In the genomic region with DNA sequence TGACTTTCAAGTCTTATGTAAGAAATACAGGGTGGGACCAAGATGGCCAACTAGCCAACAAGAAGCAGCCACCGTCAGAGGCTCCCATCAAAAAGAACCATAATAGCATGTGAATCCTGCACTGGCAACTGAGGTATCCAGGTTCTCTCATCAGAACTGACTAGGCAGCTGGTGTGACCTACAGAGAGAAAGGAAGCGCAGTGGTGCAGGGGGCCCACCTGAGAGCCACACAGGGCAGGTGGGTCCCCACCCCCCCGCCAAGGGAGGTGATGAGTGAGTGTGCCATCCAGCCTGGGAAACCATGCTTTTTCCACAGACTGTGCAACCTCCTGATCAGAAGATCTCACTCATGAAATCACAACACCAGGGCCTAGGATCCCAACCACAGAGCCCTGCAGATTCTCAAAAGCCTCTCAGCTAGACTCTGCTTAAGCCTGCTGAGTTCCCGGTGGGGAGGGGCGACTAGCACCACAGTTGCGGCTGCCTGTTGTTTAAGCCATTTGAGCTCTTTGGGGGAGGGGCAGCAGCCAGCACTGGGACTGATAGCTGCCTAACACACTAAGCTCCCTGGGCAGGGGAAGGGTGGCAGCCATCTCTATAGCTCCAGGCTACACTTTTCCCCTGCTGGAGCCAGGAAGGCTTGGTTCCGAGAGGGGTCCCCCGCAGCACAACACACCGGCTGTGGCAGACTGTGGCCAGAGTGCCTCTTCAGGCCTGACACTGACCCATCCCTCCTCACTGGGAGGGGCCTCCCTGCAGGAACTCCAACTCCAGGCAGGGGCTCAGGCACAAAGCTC, we compare ENCODE assay signal across 19 cellular contexts.
DNase-seq lines count a peak whose midpoint lies in the region; ATAC-seq and TF ChIP-seq lines count a peak whose summit lies in the region.
"Had no signal": no experiment of that assay in that cellular context is flagged by ENCODE, and none has a peak within 500 bp of the region (broad histone marks: within the 10 kb centered on the region; RNA-seq: fewer than 3 reads in every experiment).

No MANE protein-coding gene starts in this region.

- H3K27ac ChIP-seq in endodermal cell (ENCODE audit: low read depth, low read length), result no peak overlapping the region
- H3K27ac ChIP-seq: Peyer's patch had no signal

- H3K4me1 Mint-ChIP-seq in endodermal cell (peaks cover 9% of the 10 kb centered on the region), nephron progenitor cell (no peaks in the 10 kb centered on the region)
- no peaks in the 10 kb centered on the region for H3K4me1 Mint-ChIP-seq in activated naive CD8-positive, alpha-beta T cell treated with anti-CD3 and anti-CD28 coated beads, Interleukin-2, amount 50 U/mL, for 24 hours
- H3K4me1 Mint-ChIP-seq: B cell; CD4-positive, alpha-beta memory T cell had no signal

- H3K27me3 Mint-ChIP-seq in endodermal cell (ENCODE audit: insufficient read depth) (no peaks in the 10 kb centered on the region), nephron progenitor cell (ENCODE audit: low read depth, poor library complexity) (no peaks in the 10 kb centered on the region)
- no peaks in the 10 kb centered on the region for H3K27me3 Mint-ChIP-seq in activated naive CD8-positive, alpha-beta T cell treated with anti-CD3 and anti-CD28 coated beads, Interleukin-2, amount 50 U/mL, for 24 hours
- H3K27me3 Mint-ChIP-seq: B cell had no signal

- H3K36me3 ChIP-seq in H7 (replicated peaks; ENCODE audit: control insufficient read depth, insufficient read depth, low read length), result no peaks in the 10 kb centered on the region
- H3K36me3 ChIP-seq in endodermal cell (ENCODE audit: control insufficient read depth, insufficient read depth, low read length), result no peaks in the 10 kb centered on the region
- H3K36me3 ChIP-seq: Peyer's patch had no signal

- WGBS in endodermal cell (ENCODE audit: insufficient coverage in 1 of 2, insufficient read length in 1 of 2), 2 experiments, result 73 to 85% methylated on average over 3 to 8 of the region's 9 CpGs

- no peaks in the 10 kb centered on the region for H3K27me3 ChIP-seq in H7 (ENCODE audit: control insufficient read depth, insufficient read depth, low read length)
- no peaks in the 10 kb centered on the region for H3K27me3 ChIP-seq in endodermal cell (ENCODE audit: control insufficient read depth, insufficient read depth, low read length, poor library complexity, severe bottlenecking)
- H3K27me3 ChIP-seq: Peyer's patch had no signal

- peaks cover 3% of the 10 kb centered on the region for H3K36me3 Mint-ChIP-seq in endodermal cell (ENCODE audit: low read depth)
- H3K36me3 Mint-ChIP-seq in nephron progenitor cell (ENCODE audit: low read depth), result no peaks in the 10 kb centered on the region
- H3K36me3 Mint-ChIP-seq in activated naive CD8-positive, alpha-beta T cell treated with anti-CD3 and anti-CD28 coated beads, Interleukin-2, amount 50 U/mL, for 24 hours (ENCODE audit: low read depth), result no peaks in the 10 kb centered on the region
- H3K36me3 Mint-ChIP-seq: CD4-positive, alpha-beta memory T cell had no signal

- no peak overlapping the region for H3K4me3 ChIP-seq in H7 (ENCODE audit: insufficient read depth, low read depth, low read length)
- H3K4me3 ChIP-seq in endodermal cell (ENCODE audit: low read length), result peak overlapping the region; percentile 35
- H3K4me3 ChIP-seq: Peyer's patch had no signal

- no peak overlapping the region for H3K4me3 Mint-ChIP-seq in endodermal cell
- no peak overlapping the region for H3K4me3 Mint-ChIP-seq in nephron progenitor cell
- no peak overlapping the region for H3K4me3 Mint-ChIP-seq in activated naive CD8-positive, alpha-beta T cell treated with anti-CD3 and anti-CD28 coated beads, Interleukin-2, amount 50 U/mL, for 24 hours
- H3K4me3 Mint-ChIP-seq: B cell; CD4-positive, alpha-beta memory T cell had no signal

- H3K9me3 ChIP-seq in endodermal cell (ENCODE audit: control insufficient read depth, low read length), result peaks cover 26% of the 10 kb centered on the region

- H3K4me1 ChIP-seq in endodermal cell (ENCODE audit: control insufficient read depth, insufficient read depth, low read length), result peaks cover 3% of the 10 kb centered on the region
- H3K4me1 ChIP-seq: Peyer's patch had no signal

- no peak overlapping the region for H3K9ac ChIP-seq in endodermal cell (ENCODE audit: extremely low read depth, low read length, poor library complexity, severe bottlenecking)

- DNase-seq in H7 (peak; percentile 32), NCI-H82 (lab: John Stamatoyannopoulos, UW) (peak; percentile 96), endodermal cell (peak; percentile 84), nephron progenitor cell (peak; percentile 1), foreskin melanocyte (no peak), EL (no peak)
- DNase-seq in activated naive CD8-positive, alpha-beta T cell treated with anti-CD3 and anti-CD28 coated beads, Interleukin-2, amount 50 U/mL, for 24 hours, result no peak
- DNase-seq: ACHN; CD4-positive, alpha-beta memory T cell; DMS79 treated with DMSO at 0.1 percent for 48 hours; GF-D8; HCEC 1CT; KBM-7; NCI-H1048; NCI-H146; NCI-H345; Peyer's patch; SIG-M5 had no signal

- peaks cover 32% of the 10 kb centered on the region for H3K9me3 Mint-ChIP-seq in endodermal cell
- H3K9me3 Mint-ChIP-seq in nephron progenitor cell, result peaks cover 15% of the 10 kb centered on the region
- peaks cover 16% of the 10 kb centered on the region for H3K9me3 Mint-ChIP-seq in activated naive CD8-positive, alpha-beta T cell treated with anti-CD3 and anti-CD28 coated beads, Interleukin-2, amount 50 U/mL, for 24 hours

- H3K27ac Mint-ChIP-seq in endodermal cell (no peak overlapping the region), nephron progenitor cell (no peak overlapping the region)
- H3K27ac Mint-ChIP-seq in activated naive CD8-positive, alpha-beta T cell treated with anti-CD3 and anti-CD28 coated beads, Interleukin-2, amount 50 U/mL, for 24 hours, result no peak overlapping the region
- H3K27ac Mint-ChIP-seq: B cell; CD4-positive, alpha-beta memory T cell had no signal

- TF ChIP-seq CTCF in endodermal cell (conservative IDR thresholded peaks at IDR 0.05) (no peak), nephron progenitor cell (IDR thresholded peaks at IDR 0.05) (no peak)

- ATAC-seq in activated naive CD8-positive, alpha-beta T cell treated with anti-CD3 and anti-CD28 coated beads, Interleukin-2, amount 50 U/mL, for 24 hours, result no peak

Comparison
In these comparisons a context has a peak if more than half of its experiments do, and no peak if none do; other contexts are left out.
1. DNase-seq: peak in H7 (single experiment), NCI-H82 (single experiment), endodermal cell (single experiment) and nephron progenitor cell (single experiment); none in foreskin melanocyte (single experiment), activated naive CD8-positive, alpha-beta T cell treated with anti-CD3 and anti-CD28 coated beads, Interleukin-2, amount 50 U/mL, for 24 hours (single experiment) and EL (single experiment).